In the genomic region with DNA sequence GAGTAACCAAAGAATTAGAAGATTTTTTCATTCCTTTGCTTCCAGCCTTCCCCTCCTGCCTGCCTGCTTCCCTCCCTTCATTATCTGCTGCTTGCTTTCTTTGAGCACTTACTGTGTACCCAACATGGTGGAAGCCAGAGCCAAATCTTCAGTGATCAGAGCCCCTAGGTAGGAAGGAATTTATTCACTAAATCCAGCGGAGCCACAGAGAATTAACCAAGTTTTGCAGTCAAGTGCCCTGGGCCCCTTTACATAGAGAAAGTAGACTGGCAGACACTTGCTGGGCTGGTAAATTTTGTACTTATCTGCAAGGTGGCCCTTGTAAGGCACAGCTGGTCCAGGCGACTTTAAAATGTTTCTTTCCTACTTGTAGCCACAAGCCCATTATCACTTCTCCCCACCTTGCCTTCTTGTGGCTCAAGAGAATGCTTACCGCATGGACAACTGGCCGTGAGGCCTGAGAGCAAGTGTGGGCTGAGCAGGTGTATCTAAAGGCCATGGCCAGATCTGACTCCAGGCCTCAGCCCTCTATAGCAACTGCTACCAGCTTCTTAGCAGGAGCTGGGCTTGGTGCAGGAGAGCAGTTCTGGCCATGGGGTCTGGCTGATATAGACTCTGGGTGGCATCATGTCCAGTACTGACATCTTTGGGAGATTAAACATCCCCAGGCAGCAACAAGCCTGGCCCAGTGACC, we compare ENCODE assay signal across 23 cellular contexts. TPM values are rescaled to one million over a fixed set of nuclear protein-coding genes. Genes with fewer than 3 reads are reported as not detected.
DNase-seq lines count a peak whose midpoint lies in the region; ATAC-seq and TF ChIP-seq lines count a peak whose summit lies in the region.
"Had no signal": no experiment of that assay in that cellular context is flagged by ENCODE, and none has a peak within 500 bp of the region (broad histone marks: within the 10 kb centered on the region; RNA-seq: fewer than 3 reads in every experiment).

No MANE protein-coding gene starts in this region.

- CTCF ChIA-PET in AG04450 (lab: Charles Lee): interaction anchor here (0.5 to 0.8 kb wide), 2 partner anchors 47 to 612 kb away, joined by 3 to 5 read pairs; no protein-coding TSS in a partner anchor

- TF ChIP-seq CTCF in AG04450 (IDR thresholded peaks at IDR 0.05; ENCODE audit: low read depth, low read length): no peak

- POLR2A ChIA-PET in AG04450 (lab: Yijun Ruan, JAX): no interaction called here

- peak overlapping the region; percentile 31 for H3K27ac ChIP-seq in AG04450 (ENCODE audit: low read depth, low read length)
- H3K27ac ChIP-seq: brain microvascular endothelial cell, psoas muscle, tibial nerve had no signal

- ATAC-seq in SK-N-SH treated with all-trans-retinoic acid at 6 μM for 48 hours: peak; percentile 31; the same call in 2 of the 3 replicates
- no peak for ATAC-seq in GM18498 (IDR thresholded peaks at IDR 0.05; ENCODE audit: unreplicated experiment)
- ATAC-seq: activated CD8-positive, alpha-beta T cell treated with anti-CD3 and anti-CD28 coated beads, Interleukin-2, amount 10 ng/mL, durations not matched to agents 7 days and 5 days; natural killer cell; psoas muscle had no signal

- H3K9me3 ChIP-seq in AG04450 (ENCODE audit: control insufficient read depth, insufficient read depth, low read length): no peaks in the 10 kb centered on the region
- H3K9me3 ChIP-seq: heart right ventricle, psoas muscle, tibial nerve had no signal

- no peak for DNase-seq in AG04450 (ENCODE audit: low read depth, low spot score)
- peak; percentile 38 for DNase-seq in globus pallidus (ENCODE audit: low spot score)
- peak; percentile 29 for DNase-seq in pons (ENCODE audit: low spot score)
- no peak for DNase-seq in activated gamma-delta T cell treated with Interleukin-2 at 50 U/mL for 16 hours
- DNase-seq in dedifferentiated amniotic fluid mesenchymal stem cell (ENCODE audit: extremely low spot score): no peak
- no peak for DNase-seq in SIG-M5 (lab: John Stamatoyannopoulos, UW)
- DNase-seq: activated B cell treated with CpG ODN at 0.5 μM for 24 hours; activated CD8-positive, alpha-beta T cell treated with anti-CD3 and anti-CD28 coated beads, Interleukin-2, amount 10 ng/mL, durations not matched to agents 7 days and 5 days; activated T-cell treated with anti-CD3 and anti-CD28 coated beads, Interleukin-2, amount 50 U/mL, for 48 hours; brain microvascular endothelial cell; CD4-positive, CD25-positive, alpha-beta regulatory T cell; heart right ventricle; KG1; natural killer cell; NCI-H1048; NCI-H510A treated with DMSO at 0.1 percent for 48 hours; psoas muscle; Right ventricle myocardium superior; stimulated activated CD4-positive, alpha-beta T cell treated with anti-CD3 and anti-CD28 coated beads, Interleukin-12 subunit alpha, Interleukin-12 subunit beta, amount 100 ng/mL, for 4 hours had no signal

- H3K27me3 ChIP-seq in AG04450 (ENCODE audit: control insufficient read depth, insufficient read depth, low read length): no peaks in the 10 kb centered on the region
- H3K27me3 ChIP-seq: brain microvascular endothelial cell, heart right ventricle, tibial nerve had no signal

- no peak overlapping the region for H3K4me3 ChIP-seq in AG04450 (ENCODE audit: low read depth, low read length)
- H3K4me3 ChIP-seq: GM23338, heart right ventricle, psoas muscle, tibial nerve had no signal

TF ChIP-seq in SK-N-SH treated with all-trans-retinoic acid at 6 μM for 48 hours, 23 proteins besides CTCF, POLR2A, EP300 and RAD21:
- TF ChIP-seq, protein P1, sequence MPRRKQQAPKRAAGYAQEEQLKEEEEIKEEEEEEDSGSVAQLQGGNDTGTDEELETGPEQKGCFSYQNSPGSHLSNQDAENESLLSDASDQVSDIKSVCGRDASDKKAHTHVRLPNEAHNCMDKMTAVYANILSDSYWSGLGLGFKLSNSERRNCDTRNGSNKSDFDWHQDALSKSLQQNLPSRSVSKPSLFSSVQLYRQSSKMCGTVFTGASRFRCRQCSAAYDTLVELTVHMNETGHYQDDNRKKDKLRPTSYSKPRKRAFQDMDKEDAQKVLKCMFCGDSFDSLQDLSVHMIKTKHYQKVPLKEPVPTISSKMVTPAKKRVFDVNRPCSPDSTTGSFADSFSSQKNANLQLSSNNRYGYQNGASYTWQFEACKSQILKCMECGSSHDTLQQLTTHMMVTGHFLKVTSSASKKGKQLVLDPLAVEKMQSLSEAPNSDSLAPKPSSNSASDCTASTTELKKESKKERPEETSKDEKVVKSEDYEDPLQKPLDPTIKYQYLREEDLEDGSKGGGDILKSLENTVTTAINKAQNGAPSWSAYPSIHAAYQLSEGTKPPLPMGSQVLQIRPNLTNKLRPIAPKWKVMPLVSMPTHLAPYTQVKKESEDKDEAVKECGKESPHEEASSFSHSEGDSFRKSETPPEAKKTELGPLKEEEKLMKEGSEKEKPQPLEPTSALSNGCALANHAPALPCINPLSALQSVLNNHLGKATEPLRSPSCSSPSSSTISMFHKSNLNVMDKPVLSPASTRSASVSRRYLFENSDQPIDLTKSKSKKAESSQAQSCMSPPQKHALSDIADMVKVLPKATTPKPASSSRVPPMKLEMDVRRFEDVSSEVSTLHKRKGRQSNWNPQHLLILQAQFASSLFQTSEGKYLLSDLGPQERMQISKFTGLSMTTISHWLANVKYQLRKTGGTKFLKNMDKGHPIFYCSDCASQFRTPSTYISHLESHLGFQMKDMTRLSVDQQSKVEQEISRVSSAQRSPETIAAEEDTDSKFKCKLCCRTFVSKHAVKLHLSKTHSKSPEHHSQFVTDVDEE (CRISPR knock-in tag; IDR thresholded peaks at IDR 0.05): 0 out of 2 replicates have a peak, but pooled peaks have one; percentile 69
- TF ChIP-seq ZNF565 (CRISPR knock-in tag; conservative IDR thresholded peaks at IDR 0.05; ENCODE audit: low read depth): no peak
- TF ChIP-seq, protein P2, sequence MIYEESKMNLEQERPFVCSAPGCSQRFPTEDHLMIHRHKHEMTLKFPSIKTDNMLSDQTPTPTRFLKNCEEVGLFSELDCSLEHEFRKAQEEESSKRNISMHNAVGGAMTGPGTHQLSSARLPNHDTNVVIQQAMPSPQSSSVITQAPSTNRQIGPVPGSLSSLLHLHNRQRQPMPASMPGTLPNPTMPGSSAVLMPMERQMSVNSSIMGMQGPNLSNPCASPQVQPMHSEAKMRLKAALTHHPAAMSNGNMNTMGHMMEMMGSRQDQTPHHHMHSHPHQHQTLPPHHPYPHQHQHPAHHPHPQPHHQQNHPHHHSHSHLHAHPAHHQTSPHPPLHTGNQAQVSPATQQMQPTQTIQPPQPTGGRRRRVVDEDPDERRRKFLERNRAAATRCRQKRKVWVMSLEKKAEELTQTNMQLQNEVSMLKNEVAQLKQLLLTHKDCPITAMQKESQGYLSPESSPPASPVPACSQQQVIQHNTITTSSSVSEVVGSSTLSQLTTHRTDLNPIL (CRISPR knock-in tag; IDR thresholded peaks at IDR 0.05; ENCODE audit: low read depth): no peak
- no peak for TF ChIP-seq GLIS3 (CRISPR knock-in tag; IDR thresholded peaks at IDR 0.05)
- no peak for TF ChIP-seq TCF4 (CRISPR knock-in tag; IDR thresholded peaks at IDR 0.05; ENCODE audit: borderline replicate concordance)
TF ChIP-seq in SK-N-SH treated with all-trans-retinoic acid at 6 μM for 48 hours: peak in this region for 1.

RNA-seq across cellular contexts. Expression of a gene that starts 11.1 kb away (rescaled TPM):
- polyA plus RNA-seq in AG04450 (2011; rRNA removed): 8.1 and 10.2 TPM in 2 replicates
- polyA minus RNA-seq in AG04450 (2011; rRNA and poly(A)+ RNA removed): 9.0 and 10.9 TPM in 2 replicates
- polyA plus RNA-seq: CD4-positive, CD25-positive, alpha-beta regulatory T cell had no signal

Comparison
In these comparisons a context has a peak if more than half of its experiments do, and no peak if none do; other contexts are left out.
1. DNase-seq: peak in globus pallidus (single experiment) and pons (single experiment); none in AG04450 (single experiment), activated gamma-delta T cell treated with Interleukin-2 at 50 U/mL for 16 hours (single experiment), dedifferentiated amniotic fluid mesenchymal stem cell (single experiment) and SIG-M5 (single experiment).